In the genomic region with DNA sequence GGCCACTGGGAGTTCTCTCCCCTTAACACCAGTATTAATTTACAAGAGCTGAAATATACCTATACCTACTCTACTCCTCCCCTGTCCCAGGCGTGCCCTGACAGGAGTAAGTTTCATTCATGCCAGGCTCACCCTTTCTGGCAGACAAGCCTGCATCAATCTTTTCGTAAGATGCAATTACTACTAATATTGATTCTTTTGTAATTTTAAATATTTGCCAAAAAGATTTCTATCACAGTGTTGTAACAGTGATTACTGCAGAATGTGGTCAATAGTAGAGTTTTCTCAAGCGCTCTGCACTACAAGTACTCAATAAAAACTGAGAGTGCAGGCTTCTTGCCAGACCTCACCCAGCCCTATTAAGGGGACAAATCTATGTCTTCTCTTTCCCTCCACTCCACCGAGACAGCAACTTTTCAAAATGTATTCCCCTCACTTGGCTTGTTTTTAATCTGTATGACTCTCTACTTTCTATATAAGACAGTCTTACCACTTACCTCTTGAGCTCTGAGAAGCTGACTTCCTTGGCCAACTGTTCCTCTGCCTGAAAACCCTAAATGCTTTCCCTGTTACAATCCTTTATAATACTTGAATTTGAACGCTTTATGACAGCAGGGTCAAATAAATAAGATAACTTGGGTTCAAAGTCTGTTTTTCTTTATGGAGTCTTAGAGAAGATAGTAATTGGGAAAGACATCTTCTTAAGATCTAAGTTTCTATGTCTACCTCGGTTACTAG, we compare ENCODE assay signal across 1 cellular context.
TF ChIP-seq lines count a peak whose summit lies in the region.

TMIGD1 (minus strand) TSS at position 555 of the 738 bp plus-strand sequence. CDS start 1,924 bp downstream, outside the sequence.

TF ChIP-seq in SK-N-SH treated with all-trans-retinoic acid at 6 μM for 48 hours, 23 proteins besides CTCF, POLR2A, EP300 and RAD21 (continued from another document):
- TF ChIP-seq CREB5 (CRISPR knock-in tag; IDR thresholded peaks at IDR 0.05; ENCODE audit: low read depth) (no peak), ZC3H10 (CRISPR knock-in tag; IDR thresholded peaks at IDR 0.05) (no peak), ZFP30 (CRISPR knock-in tag; IDR thresholded peaks at IDR 0.05) (no peak), ISL1 (CRISPR knock-in tag; IDR thresholded peaks at IDR 0.05) (no peak)
- TF ChIP-seq, protein P1, sequence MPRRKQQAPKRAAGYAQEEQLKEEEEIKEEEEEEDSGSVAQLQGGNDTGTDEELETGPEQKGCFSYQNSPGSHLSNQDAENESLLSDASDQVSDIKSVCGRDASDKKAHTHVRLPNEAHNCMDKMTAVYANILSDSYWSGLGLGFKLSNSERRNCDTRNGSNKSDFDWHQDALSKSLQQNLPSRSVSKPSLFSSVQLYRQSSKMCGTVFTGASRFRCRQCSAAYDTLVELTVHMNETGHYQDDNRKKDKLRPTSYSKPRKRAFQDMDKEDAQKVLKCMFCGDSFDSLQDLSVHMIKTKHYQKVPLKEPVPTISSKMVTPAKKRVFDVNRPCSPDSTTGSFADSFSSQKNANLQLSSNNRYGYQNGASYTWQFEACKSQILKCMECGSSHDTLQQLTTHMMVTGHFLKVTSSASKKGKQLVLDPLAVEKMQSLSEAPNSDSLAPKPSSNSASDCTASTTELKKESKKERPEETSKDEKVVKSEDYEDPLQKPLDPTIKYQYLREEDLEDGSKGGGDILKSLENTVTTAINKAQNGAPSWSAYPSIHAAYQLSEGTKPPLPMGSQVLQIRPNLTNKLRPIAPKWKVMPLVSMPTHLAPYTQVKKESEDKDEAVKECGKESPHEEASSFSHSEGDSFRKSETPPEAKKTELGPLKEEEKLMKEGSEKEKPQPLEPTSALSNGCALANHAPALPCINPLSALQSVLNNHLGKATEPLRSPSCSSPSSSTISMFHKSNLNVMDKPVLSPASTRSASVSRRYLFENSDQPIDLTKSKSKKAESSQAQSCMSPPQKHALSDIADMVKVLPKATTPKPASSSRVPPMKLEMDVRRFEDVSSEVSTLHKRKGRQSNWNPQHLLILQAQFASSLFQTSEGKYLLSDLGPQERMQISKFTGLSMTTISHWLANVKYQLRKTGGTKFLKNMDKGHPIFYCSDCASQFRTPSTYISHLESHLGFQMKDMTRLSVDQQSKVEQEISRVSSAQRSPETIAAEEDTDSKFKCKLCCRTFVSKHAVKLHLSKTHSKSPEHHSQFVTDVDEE (CRISPR knock-in tag; IDR thresholded peaks at IDR 0.05), result no peak
TF ChIP-seq in SK-N-SH treated with all-trans-retinoic acid at 6 μM for 48 hours: peak in this region for 0.
